1 cellular context compared by ENCODE assay signal in the genomic region with DNA sequence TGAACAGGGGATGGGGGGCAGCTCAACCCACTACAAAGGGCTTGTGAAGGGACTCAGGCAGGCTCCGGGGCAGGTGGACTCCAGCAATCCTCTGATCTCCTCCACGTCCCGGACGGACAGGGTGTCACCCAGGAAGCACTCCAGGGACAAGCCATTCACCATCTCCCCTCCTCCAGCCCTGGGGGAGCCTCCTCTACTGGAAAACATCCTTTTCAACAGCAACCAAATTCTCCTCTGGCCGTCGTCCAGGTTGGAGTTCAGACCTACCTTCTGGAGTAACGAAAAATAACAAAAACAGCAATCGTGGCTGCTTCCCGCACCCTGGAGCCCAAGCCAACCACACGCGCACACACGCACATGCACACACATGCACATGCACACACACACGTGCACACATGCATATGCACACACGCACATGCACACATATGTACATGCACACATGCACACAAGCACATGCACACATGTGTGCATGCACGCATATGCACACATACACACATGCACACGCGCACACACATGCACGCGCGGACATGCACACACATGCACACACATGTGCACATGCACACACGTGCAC.
TF ChIP-seq lines count a peak whose summit lies in the region.

No MANE protein-coding gene starts in this region.

TF ChIP-seq in endothelial cell of umbilical vein, 7 proteins besides CTCF, POLR2A, EP300 and RAD21:
- TF ChIP-seq, protein P1, sequence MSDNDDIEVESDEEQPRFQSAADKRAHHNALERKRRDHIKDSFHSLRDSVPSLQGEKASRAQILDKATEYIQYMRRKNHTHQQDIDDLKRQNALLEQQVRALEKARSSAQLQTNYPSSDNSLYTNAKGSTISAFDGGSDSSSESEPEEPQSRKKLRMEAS (IDR thresholded peaks at IDR 0.05; ENCODE audit: insufficient read depth, insufficient read length), result peak; percentile 42
- no peak for TF ChIP-seq MYC (IDR thresholded peaks at IDR 0.05; ENCODE audit: low read depth, low read length)
